8 cellular contexts compared by ENCODE assay signal in the genomic region with DNA sequence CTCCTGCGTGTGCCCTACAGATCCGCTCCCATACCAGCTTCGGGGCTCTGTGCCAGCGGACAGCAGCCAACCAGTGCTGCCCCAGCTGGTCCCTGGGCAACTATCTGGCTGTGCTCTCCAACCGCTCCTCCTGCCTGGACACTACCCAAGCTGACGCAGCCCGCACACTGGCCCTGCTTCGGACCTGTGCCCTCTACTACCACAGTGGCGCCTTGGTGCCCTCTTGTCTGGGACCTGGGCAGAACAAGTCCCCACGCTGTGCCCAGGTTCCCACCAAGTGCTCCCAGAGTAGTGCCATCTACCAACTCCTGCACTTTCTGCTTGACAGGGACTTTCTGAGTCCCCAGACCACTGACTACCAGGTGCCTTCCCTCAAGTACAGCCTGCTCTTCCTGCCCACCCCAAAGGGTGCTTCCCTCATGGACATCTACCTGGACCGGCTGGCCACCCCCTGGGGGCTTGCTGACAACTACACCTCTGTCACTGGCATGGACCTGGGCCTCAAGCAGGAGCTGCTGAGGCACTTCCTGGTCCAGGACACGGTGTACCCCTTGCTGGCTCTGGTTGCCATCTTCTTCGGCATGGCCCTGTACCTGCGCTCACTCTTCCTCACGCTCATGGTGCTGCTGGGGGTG. TPM values are rescaled to one million over a fixed set of nuclear protein-coding genes. Genes with fewer than 3 reads are reported as not detected.
DNase-seq lines count a peak whose midpoint lies in the region; ATAC-seq lines count a peak whose summit lies in the region.

No MANE protein-coding gene starts in this region.

- H3K4me3 ChIP-seq in iPS-18a (ENCODE audit: low read length), result peak overlapping the region; percentile 18

- ATAC-seq in HG02759 (IDR thresholded peaks at IDR 0.05; ENCODE audit: unreplicated experiment), result peak; percentile 1
- no peak for ATAC-seq in stimulated activated effector memory CD8-positive, alpha-beta T cell treated with anti-CD3 and anti-CD28 coated beads, Interleukin-12 subunit alpha, Interleukin-12 subunit beta, amount 100 ng/mL, for 72 hours
- ATAC-seq in esophagus mucosa, result no peak

- H3K9me3 Mint-ChIP-seq in activated naive CD8-positive, alpha-beta T cell (ENCODE audit: low read depth), result no peaks in the 10 kb centered on the region
- no peaks in the 10 kb centered on the region for H3K9me3 Mint-ChIP-seq in stimulated activated effector memory CD8-positive, alpha-beta T cell treated with anti-CD3 and anti-CD28 coated beads, Interleukin-12 subunit alpha, Interleukin-12 subunit beta, amount 100 ng/mL, for 72 hours

- no peak overlapping the region for H3K9ac ChIP-seq in iPS-18a (ENCODE audit: low read length)

- H3K27ac ChIP-seq in iPS-18a (ENCODE audit: low read length), result no peak overlapping the region

- H3K36me3 ChIP-seq in iPS-18a (ENCODE audit: control insufficient read depth, low read depth, low read length), result no peaks in the 10 kb centered on the region

- H3K4me3 Mint-ChIP-seq in activated naive CD8-positive, alpha-beta T cell, result peak overlapping the region; percentile 88
- peak overlapping the region; percentile 86 for H3K4me3 Mint-ChIP-seq in stimulated activated effector memory CD8-positive, alpha-beta T cell treated with anti-CD3 and anti-CD28 coated beads, Interleukin-12 subunit alpha, Interleukin-12 subunit beta, amount 100 ng/mL, for 72 hours

- peak overlapping the region; percentile 75 for H3K27ac Mint-ChIP-seq in activated naive CD8-positive, alpha-beta T cell
- peak overlapping the region; percentile 94 for H3K27ac Mint-ChIP-seq in stimulated activated effector memory CD8-positive, alpha-beta T cell treated with anti-CD3 and anti-CD28 coated beads, Interleukin-12 subunit alpha, Interleukin-12 subunit beta, amount 100 ng/mL, for 72 hours

- DNase-seq in stimulated activated effector memory CD8-positive, alpha-beta T cell treated with anti-CD3 and anti-CD28 coated beads, Interleukin-12 subunit alpha, Interleukin-12 subunit beta, amount 100 ng/mL, for 72 hours (ENCODE audit: low spot score in 2 of 2), result no peak
- no peak for DNase-seq in DMS153 (lab: John Stamatoyannopoulos, UW)
- DNase-seq in stimulated activated CD4-positive, alpha-beta T cell treated with anti-CD3 and anti-CD28 coated beads, Interleukin-4, amount 100 ng/mL, for 4 hours, result no peak
- DNase-seq in NCI-H2171 (lab: John Stamatoyannopoulos, UW), result no peak

- peaks cover 27% of the 10 kb centered on the region for H3K4me1 Mint-ChIP-seq in activated naive CD8-positive, alpha-beta T cell (ENCODE audit: low read depth)
- H3K4me1 Mint-ChIP-seq in stimulated activated effector memory CD8-positive, alpha-beta T cell treated with anti-CD3 and anti-CD28 coated beads, Interleukin-12 subunit alpha, Interleukin-12 subunit beta, amount 100 ng/mL, for 72 hours, result peaks cover 45% of the 10 kb centered on the region

- H3K9me3 ChIP-seq in iPS-18a (ENCODE audit: control insufficient read depth, low read depth, low read length), result no peaks in the 10 kb centered on the region

- no peaks in the 10 kb centered on the region for H3K4me1 ChIP-seq in iPS-18a (ENCODE audit: control insufficient read depth, low read depth, low read length)

- peaks cover 4% of the 10 kb centered on the region for H3K36me3 Mint-ChIP-seq in activated naive CD8-positive, alpha-beta T cell
- H3K36me3 Mint-ChIP-seq in stimulated activated effector memory CD8-positive, alpha-beta T cell treated with anti-CD3 and anti-CD28 coated beads, Interleukin-12 subunit alpha, Interleukin-12 subunit beta, amount 100 ng/mL, for 72 hours, result no peaks in the 10 kb centered on the region

- no peaks in the 10 kb centered on the region for H3K27me3 Mint-ChIP-seq in activated naive CD8-positive, alpha-beta T cell

- peaks cover 30% of the 10 kb centered on the region for H3K27me3 ChIP-seq in iPS-18a (ENCODE audit: control insufficient read depth, insufficient read depth, low read length)

RNA-seq across cellular contexts. Expression of a gene that starts 9.1 kb away (rescaled TPM):
- total RNA-seq in esophagus mucosa, result 0.28 TPM

RNA-seq across cellular contexts. Expression of a gene that starts 15.4 kb away (rescaled TPM):
- total RNA-seq in esophagus mucosa, result 13.8 TPM

RNA-seq across cellular contexts. Expression of a gene that starts 16.3 kb away (rescaled TPM):
- not detected for total RNA-seq in esophagus mucosa

RNA-seq across cellular contexts. Expression of a gene that starts 26.4 kb away (rescaled TPM):
- total RNA-seq in esophagus mucosa, result 21.3 TPM

RNA-seq across cellular contexts. Expression of a gene that starts 38.4 kb away (rescaled TPM):
- total RNA-seq in esophagus mucosa, result 14.7 TPM
